ENCODE assay signal across 1 cellular context in genomic region chr1:84621553-84621952, GRCh38.
TF ChIP-seq lines count a peak whose summit lies in the region.

No MANE protein-coding gene starts in this region.

TF ChIP-seq in HepG2, 621 proteins besides CTCF, POLR2A, EP300 and RAD21:
- TF ChIP-seq ARID4A (CRISPR knock-in tag; IDR thresholded peaks at IDR 0.05; ENCODE audit: borderline replicate concordance) (no peak), PRDM10 (CRISPR knock-in tag; IDR thresholded peaks at IDR 0.05; ENCODE audit: low read depth) (no peak), MXD4 (CRISPR knock-in tag; IDR thresholded peaks at IDR 0.05) (no peak), FOXA1 (IDR thresholded peaks at IDR 0.05) (no peak), FOXA1 (CRISPR knock-in tag; IDR thresholded peaks at IDR 0.05) (no peak)
